Comparison of ENCODE assay signal across 1 cellular context in genomic region chr3:12810963-12811362, GRCh38.
TF ChIP-seq lines count a peak whose summit lies in the region.

No MANE protein-coding gene starts in this region.

TF ChIP-seq in HepG2, 621 proteins besides CTCF, POLR2A, EP300 and RAD21:
- TF ChIP-seq ZBTB26 (CRISPR knock-in tag; IDR thresholded peaks at IDR 0.05; ENCODE audit: borderline replicate concordance): no peak
- 0 out of 2 replicates have a peak, but pooled peaks have one; percentile 7 for TF ChIP-seq KDM5B (CRISPR knock-in tag; IDR thresholded peaks at IDR 0.05; ENCODE audit: borderline replicate concordance)
